29 cellular contexts compared by ENCODE assay signal in the genomic region with DNA sequence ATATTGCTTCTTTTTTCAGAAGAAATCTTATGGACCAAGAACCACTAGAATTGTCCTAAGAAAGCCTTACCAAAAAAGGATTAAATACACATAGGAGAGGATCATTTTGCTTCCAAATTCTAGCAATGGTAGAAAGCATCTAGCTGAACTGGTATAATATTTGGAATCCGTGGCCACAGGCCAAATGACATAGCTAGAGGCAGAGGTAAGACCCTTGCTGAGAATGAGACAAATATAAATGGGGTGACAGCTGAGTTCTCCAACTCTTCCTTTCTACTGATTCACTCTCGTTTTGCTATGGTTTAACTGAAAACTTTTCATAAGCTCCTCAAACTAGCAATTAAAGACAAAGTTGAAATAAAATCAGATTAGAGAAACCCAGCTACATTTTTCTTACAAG.
"Had no signal": no experiment of that assay in that cellular context is flagged by ENCODE, and none has a peak within 500 bp of the region (broad histone marks: within the 10 kb centered on the region; RNA-seq: fewer than 3 reads in every experiment).

No MANE protein-coding gene starts in this region.

- H3K4me1 ChIP-seq: stomach, suprapubic skin, testis, thyroid gland, tibial artery, tibial nerve, transverse colon, upper lobe of left lung, upper lobe of right lung, uterus, vagina had no signal

- ATAC-seq: stimulated activated effector memory CD8-positive, alpha-beta T cell treated with anti-CD3 and anti-CD28 coated beads, Interleukin-12 subunit alpha, Interleukin-12 subunit beta, amount 100 ng/mL, for 72 hours; stimulated activated memory B cell treated with anti-CD40 and anti-IgM and Interleukin-4, amounts not matched to agents 10 μg/mL and 1 μg/mL and 100 μg/mL, for 72 hours; stimulated activated naive B cell treated with anti-CD40 and anti-IgM and Interleukin-4, amounts not matched to agents 10 μg/mL and 1 μg/mL and 100 μg/mL, for 72 hours; stimulated activated naive CD8-positive, alpha-beta T cell treated with anti-CD3 and anti-CD28 coated beads, Interleukin-15, amount 100 ng/mL, for 72 hours; stimulated activated naive CD8-positive, alpha-beta T cell treated with anti-CD3 and anti-CD28 coated beads, Interleukin-15, Interleukin-2, amounts not matched to agents 100 U/mL and 50 U/mL, for 24 hours; upper lobe of right lung had no signal

- H3K27me3 Mint-ChIP-seq: type B pancreatic cell had no signal

- FAIRE-seq: urothelium cell line had no signal

- H3K36me3 ChIP-seq: stomach, suprapubic skin, thoracic aorta, thyroid gland, tibial artery, tibial nerve, transverse colon, upper lobe of left lung, upper lobe of right lung, uterus, vagina had no signal

- H3K9me3 Mint-ChIP-seq: stimulated activated effector memory CD8-positive, alpha-beta T cell treated with anti-CD3 and anti-CD28 coated beads, Interleukin-12 subunit alpha, Interleukin-12 subunit beta, amount 100 ng/mL, for 72 hours; stimulated activated memory B cell treated with anti-CD40 and anti-IgM and Interleukin-4, amounts not matched to agents 10 μg/mL and 1 μg/mL and 100 μg/mL, for 72 hours; stimulated activated naive B cell treated with anti-CD40 and anti-IgM and Interleukin-4, amounts not matched to agents 10 μg/mL and 1 μg/mL and 100 μg/mL, for 72 hours; stimulated activated naive CD8-positive, alpha-beta T cell treated with anti-CD3 and anti-CD28 coated beads, Interleukin-15, amount 100 ng/mL, for 72 hours; stimulated activated naive CD8-positive, alpha-beta T cell treated with anti-CD3 and anti-CD28 coated beads, Interleukin-15, Interleukin-2, amounts not matched to agents 100 ng/mL and 50 ng/mL, for 24 hours; type B pancreatic cell had no signal

- H3K9me3 ChIP-seq: stomach, suprapubic skin, testis, thoracic aorta, thyroid gland, tibial artery, tibial nerve, transverse colon, upper lobe of left lung, upper lobe of right lung, uterus, vagina had no signal

- H3K27me3 ChIP-seq: stomach, suprapubic skin, testis, thyroid gland, tibial artery, tibial nerve, transverse colon, upper lobe of left lung, upper lobe of right lung, uterus, vagina had no signal

- H3K4me3 ChIP-seq: stomach, suprapubic skin, testis, thoracic aorta, thyroid gland, tibial artery, tibial nerve, transverse colon, upper lobe of left lung, upper lobe of right lung, uterus, vagina had no signal

- DNase-seq: stimulated activated CD4-positive, alpha-beta T cell treated with anti-CD3 and anti-CD28 coated beads, Interleukin-2, amount 100 ng/mL, for 48 hours; stimulated activated CD4-positive, alpha-beta T cell treated with anti-CD3 and anti-CD28 coated beads, Interleukin-4, amount 100 ng/mL, for 1 hour; stimulated activated CD4-positive, alpha-beta T cell treated with anti-CD3 and anti-CD28 coated beads, Interleukin-4, amount 100 ng/mL, for 24 hours; stimulated activated CD4-positive, alpha-beta T cell treated with anti-CD3 and anti-CD28 coated beads, Interleukin-4, amount 100 ng/mL, for 4 hours; stimulated activated CD8-positive, alpha-beta memory T cell treated with anti-CD3 and anti-CD28 coated beads, Interleukin-4, amount 100 ng/mL, for 48 hours; stimulated activated naive B cell treated with anti-CD40 and anti-IgM and Interleukin-4, amounts not matched to agents 10 μg/mL and 1 μg/mL and 100 μg/mL, for 72 hours; stimulated activated naive CD4-positive, alpha-beta T cell; stimulated activated naive CD4-positive, alpha-beta T cell treated with Interleukin-2 at 50 U/mL for 16 hours; stimulated activated naive CD8-positive, alpha-beta T cell treated with anti-CD3 and anti-CD28 coated beads, Interleukin-15, amount 100 ng/mL, for 72 hours; stimulated activated naive CD8-positive, alpha-beta T cell treated with anti-CD3 and anti-CD28 coated beads, Interleukin-15, Interleukin-2, amounts not matched to agents 100 U/mL and 50 U/mL, for 24 hours; stomach; substantia nigra; testis; thyroid gland; tibial artery; transverse colon; trophoblast cell; upper lobe of left lung; upper lobe of right lung; uterus had no signal

- H3K4me3 Mint-ChIP-seq: stimulated activated effector memory CD8-positive, alpha-beta T cell treated with anti-CD3 and anti-CD28 coated beads, Interleukin-12 subunit alpha, Interleukin-12 subunit beta, amount 100 ng/mL, for 72 hours; stimulated activated memory B cell treated with anti-CD40 and anti-IgM and Interleukin-4, amounts not matched to agents 10 μg/mL and 1 μg/mL and 100 μg/mL, for 72 hours; stimulated activated naive B cell treated with anti-CD40 and anti-IgM and Interleukin-4, amounts not matched to agents 10 μg/mL and 1 μg/mL and 100 μg/mL, for 72 hours; stimulated activated naive CD8-positive, alpha-beta T cell treated with anti-CD3 and anti-CD28 coated beads, Interleukin-15, amount 100 ng/mL, for 72 hours; stimulated activated naive CD8-positive, alpha-beta T cell treated with anti-CD3 and anti-CD28 coated beads, Interleukin-15, Interleukin-2, amounts not matched to agents 100 ng/mL and 50 ng/mL, for 24 hours; type B pancreatic cell had no signal

- H3K27ac ChIP-seq: stomach, suprapubic skin, testis, thoracic aorta, thyroid gland, tibial artery, tibial nerve, transverse colon, upper lobe of left lung, upper lobe of right lung, uterus, vagina had no signal

- H3K36me3 Mint-ChIP-seq: stimulated activated effector memory CD8-positive, alpha-beta T cell treated with anti-CD3 and anti-CD28 coated beads, Interleukin-12 subunit alpha, Interleukin-12 subunit beta, amount 100 ng/mL, for 72 hours; stimulated activated memory B cell treated with anti-CD40 and anti-IgM and Interleukin-4, amounts not matched to agents 10 μg/mL and 1 μg/mL and 100 μg/mL, for 72 hours; stimulated activated naive B cell treated with anti-CD40 and anti-IgM and Interleukin-4, amounts not matched to agents 10 μg/mL and 1 μg/mL and 100 μg/mL, for 72 hours; type B pancreatic cell had no signal

- H3K4me1 Mint-ChIP-seq: stimulated activated effector memory CD8-positive, alpha-beta T cell treated with anti-CD3 and anti-CD28 coated beads, Interleukin-12 subunit alpha, Interleukin-12 subunit beta, amount 100 ng/mL, for 72 hours; stimulated activated memory B cell treated with anti-CD40 and anti-IgM and Interleukin-4, amounts not matched to agents 10 μg/mL and 1 μg/mL and 100 μg/mL, for 72 hours; stimulated activated naive B cell treated with anti-CD40 and anti-IgM and Interleukin-4, amounts not matched to agents 10 μg/mL and 1 μg/mL and 100 μg/mL, for 72 hours; stimulated activated naive CD8-positive, alpha-beta T cell treated with anti-CD3 and anti-CD28 coated beads, Interleukin-15, amount 100 ng/mL, for 72 hours had no signal

- H3K27ac Mint-ChIP-seq: stimulated activated effector memory CD8-positive, alpha-beta T cell treated with anti-CD3 and anti-CD28 coated beads, Interleukin-12 subunit alpha, Interleukin-12 subunit beta, amount 100 ng/mL, for 72 hours; stimulated activated memory B cell treated with anti-CD40 and anti-IgM and Interleukin-4, amounts not matched to agents 10 μg/mL and 1 μg/mL and 100 μg/mL, for 72 hours; stimulated activated naive B cell treated with anti-CD40 and anti-IgM and Interleukin-4, amounts not matched to agents 10 μg/mL and 1 μg/mL and 100 μg/mL, for 72 hours; stimulated activated naive CD8-positive, alpha-beta T cell treated with anti-CD3 and anti-CD28 coated beads, Interleukin-15, amount 100 ng/mL, for 72 hours; stimulated activated naive CD8-positive, alpha-beta T cell treated with anti-CD3 and anti-CD28 coated beads, Interleukin-15, Interleukin-2, amounts not matched to agents 100 ng/mL and 50 ng/mL, for 24 hours; type B pancreatic cell had no signal
